In genomic region chr12:109968801-109969200, GRCh38 we compare ENCODE assay signal across 2 cellular contexts.
TF ChIP-seq lines count a peak whose summit lies in the region.

No MANE protein-coding gene starts in this region.

TF ChIP-seq in HEK293, 187 proteins besides CTCF, POLR2A, EP300 and RAD21:
- TF ChIP-seq PRDM1 (tag by site-specific recombination; IDR thresholded peaks at IDR 0.05) (peak; percentile 63), ZFP69B (tag by site-specific recombination; IDR thresholded peaks at IDR 0.05) (no peak)

TF ChIP-seq in H1, 55 proteins besides CTCF, POLR2A, EP300 and RAD21:
- TF ChIP-seq SAP30 (IDR thresholded peaks at IDR 0.05; ENCODE audit: insufficient read depth, insufficient replicate concordance, low read length) = no peak
TF ChIP-seq in H1: peak in this region for 0.
